In genomic region chr12:114447799-114448617, GRCh38 we compare ENCODE assay signal across 25 cellular contexts. TPM values are rescaled to one million over a fixed set of nuclear protein-coding genes. Genes with fewer than 3 reads are reported as not detected.
"Had no signal": no experiment of that assay in that cellular context is flagged by ENCODE, and none has a peak within 500 bp of the region (broad histone marks: within the 10 kb centered on the region; RNA-seq: fewer than 3 reads in every experiment).

No MANE protein-coding gene starts in this region.

- FAIRE-seq: colon, frontal cortex, kidney had no signal

- H3K4me1 ChIP-seq: breast epithelium, lower lobe of right lung, right lobe of liver, testis, transverse colon had no signal

- H3K27ac ChIP-seq: breast epithelium, lower lobe of right lung, right lobe of liver, testis, transverse colon had no signal

- H3K27me3 ChIP-seq: testis had no signal

- H3K4me1 Mint-ChIP-seq: immature natural killer cell had no signal

- H3K36me3 ChIP-seq: breast epithelium, lower lobe of right lung, right lobe of liver, transverse colon had no signal

- H3K9me3 ChIP-seq: breast epithelium, lower lobe of right lung, right lobe of liver, testis, transverse colon had no signal

- H3K27ac Mint-ChIP-seq: activated CD8-positive, alpha-beta T cell treated with anti-CD3 and anti-CD28 coated beads for 36 hours; activated naive CD4-positive, alpha-beta T cell treated with anti-CD3 and anti-CD28 coated beads, Interleukin-2, amount 50 U/mL, for 72 hours; activated T-helper 2 cell treated with anti-CD3 and anti-CD28 coated beads, Interferon-gamma antibody, Interleukin-2, Interleukin-4, amounts not matched to agents 10 μg/mL and 5 μg/mL and 100 μg/mL, durations not matched to agents 14 hours and 24 hours and 36 hours; immature natural killer cell; naive thymus-derived CD8-positive, alpha-beta T cell had no signal

- H3K4me3 ChIP-seq: lower lobe of right lung, right lobe of liver, testis, transverse colon had no signal

- H3K4me3 Mint-ChIP-seq: activated CD8-positive, alpha-beta T cell treated with anti-CD3 and anti-CD28 coated beads for 36 hours; immature natural killer cell; naive thymus-derived CD8-positive, alpha-beta T cell had no signal

- ATAC-seq: activated CD8-positive, alpha-beta T cell treated with anti-CD3 and anti-CD28 coated beads for 36 hours; activated naive CD4-positive, alpha-beta T cell treated with anti-CD3 and anti-CD28 coated beads, Interleukin-2, amount 50 U/mL, for 72 hours; naive thymus-derived CD8-positive, alpha-beta T cell; stimulated activated naive CD8-positive, alpha-beta T cell treated with anti-CD3 and anti-CD28 coated beads, Interleukin-15, Interleukin-2, amounts not matched to agents 100 U/mL and 50 U/mL, for 24 hours had no signal

- DNase-seq: activated CD4-positive, alpha-beta T cell treated with anti-CD3 and anti-CD28 coated beads, Interleukin-2, amount 50 U/mL, for 1 hour; activated CD8-positive, alpha-beta T cell treated with anti-CD3 and anti-CD28 coated beads for 36 hours; activated naive CD4-positive, alpha-beta T cell; activated T-cell treated with anti-CD3 and anti-CD28 coated beads, Interleukin-2, amount 50 U/mL, for 48 hours; effector CD8-positive, alpha-beta T cell; immature natural killer cell; kidney; lower lobe of right lung; mesenchymal stem cell; naive thymus-derived CD8-positive, alpha-beta T cell; posterior cingulate gyrus; stimulated activated CD4-positive, alpha-beta T cell treated with anti-CD3 and anti-CD28 coated beads, Interleukin-2, amount 100 ng/mL, for 48 hours; stimulated activated naive CD8-positive, alpha-beta T cell treated with anti-CD3 and anti-CD28 coated beads, Interleukin-15, Interleukin-2, amounts not matched to agents 100 U/mL and 50 U/mL, for 24 hours; T-helper 2 cell; testis; transverse colon had no signal

- H3K36me3 Mint-ChIP-seq: immature natural killer cell had no signal

- H3K9me3 Mint-ChIP-seq: activated CD8-positive, alpha-beta T cell treated with anti-CD3 and anti-CD28 coated beads for 36 hours; activated naive CD4-positive, alpha-beta T cell treated with anti-CD3 and anti-CD28 coated beads, Interleukin-2, amount 50 U/mL, for 72 hours; activated T-helper 2 cell treated with anti-CD3 and anti-CD28 coated beads, Interferon-gamma antibody, Interleukin-2, Interleukin-4, amounts not matched to agents 10 μg/mL and 5 μg/mL and 100 μg/mL, durations not matched to agents 14 hours and 24 hours and 36 hours had no signal

RNA-seq across cellular contexts. Expression of gene TBX5, which starts 42.1 kb away (rescaled TPM):
- total RNA-seq: activated CD8-positive, alpha-beta T cell treated with anti-CD3 and anti-CD28 coated beads for 36 hours; activated naive CD4-positive, alpha-beta T cell treated with anti-CD3 and anti-CD28 coated beads, Interleukin-2, amount 50 U/mL, for 72 hours; activated T-helper 2 cell treated with anti-CD3 and anti-CD28 coated beads, Interferon-gamma antibody, Interleukin-2, Interleukin-4, amounts not matched to agents 10 μg/mL and 5 μg/mL and 100 μg/mL, durations not matched to agents 14 hours and 24 hours and 36 hours; dermis microvascular lymphatic vessel endothelial cell; epithelial cell of proximal tubule; frontal cortex; kidney; naive thymus-derived CD8-positive, alpha-beta T cell; osteoblast; right lobe of liver; transverse colon had no signal
- polyA plus RNA-seq: immature natural killer cell; naive thymus-derived CD8-positive, alpha-beta T cell had no signal
